In genomic region chr1:42955311-42956063, GRCh38 we compare ENCODE assay signal across 11 cellular contexts. TPM values are rescaled to one million over a fixed set of nuclear protein-coding genes. Genes with fewer than 3 reads are reported as not detected.
DNase-seq lines count a peak whose midpoint lies in the region; ATAC-seq and TF ChIP-seq lines count a peak whose summit lies in the region.
"Had no signal": no experiment of that assay in that cellular context is flagged by ENCODE, and none has a peak within 500 bp of the region (broad histone marks: within the 10 kb centered on the region; RNA-seq: fewer than 3 reads in every experiment).

No MANE protein-coding gene starts in this region.

- H3K27me3 Mint-ChIP-seq in stimulated activated memory B cell treated with anti-CD40 and anti-IgM and Interleukin-4, amounts not matched to agents 10 μg/mL and 1 μg/mL and 100 μg/mL, for 72 hours, result no peaks in the 10 kb centered on the region

- peak overlapping the region; percentile 96 for H3K4me3 Mint-ChIP-seq in stimulated activated memory B cell treated with anti-CD40 and anti-IgM and Interleukin-4, amounts not matched to agents 10 μg/mL and 1 μg/mL and 100 μg/mL, for 72 hours

- no peak for ATAC-seq in stimulated activated memory B cell treated with anti-CD40 and anti-IgM and Interleukin-4, amounts not matched to agents 10 μg/mL and 1 μg/mL and 100 μg/mL, for 72 hours
- no peak for ATAC-seq in GM21360 (IDR thresholded peaks at IDR 0.05; ENCODE audit: unreplicated experiment)
- ATAC-seq: activated CD4-positive, CD25-positive, alpha-beta regulatory T cell treated with anti-CD3 and anti-CD28 coated beads, Interleukin-2, amount 50 U/mL, for 24 hours had no signal

- H3K36me3 Mint-ChIP-seq in stimulated activated memory B cell treated with anti-CD40 and anti-IgM and Interleukin-4, amounts not matched to agents 10 μg/mL and 1 μg/mL and 100 μg/mL, for 72 hours, result peaks cover 44% of the 10 kb centered on the region

- peak overlapping the region; percentile 99 for H3K27ac Mint-ChIP-seq in stimulated activated memory B cell treated with anti-CD40 and anti-IgM and Interleukin-4, amounts not matched to agents 10 μg/mL and 1 μg/mL and 100 μg/mL, for 72 hours

- TF ChIP-seq POLR2A in erythroblast (IDR thresholded peaks at IDR 0.05; ENCODE audit: low read length), result peak; percentile 52

- no peaks in the 10 kb centered on the region for H3K9me3 Mint-ChIP-seq in stimulated activated memory B cell treated with anti-CD40 and anti-IgM and Interleukin-4, amounts not matched to agents 10 μg/mL and 1 μg/mL and 100 μg/mL, for 72 hours

- H3K4me1 Mint-ChIP-seq in stimulated activated memory B cell treated with anti-CD40 and anti-IgM and Interleukin-4, amounts not matched to agents 10 μg/mL and 1 μg/mL and 100 μg/mL, for 72 hours, result peaks cover 62% of the 10 kb centered on the region

- DNase-seq in activated CD4-positive, alpha-beta T cell treated with anti-CD3 and anti-CD28 coated beads for 48 hours, result peak; percentile 15
- DNase-seq in activated CD4-positive, alpha-beta T cell treated with anti-CD3 and anti-CD28 coated beads, Interleukin-2, amount 50 U/mL, for 48 hours, result no peak
- peak; percentile 40 for DNase-seq in SKM-1 (lab: John Stamatoyannopoulos, UW; ENCODE audit: unreplicated experiment)
- DNase-seq in erythroblast (lab: John Stamatoyannopoulos, UW), result no peak
- DNase-seq in NCI-H2227 treated with DMSO at 0.1 percent for 48 hours (lab: John Stamatoyannopoulos, UW), result no peak
- DNase-seq in ureter (ENCODE audit: low spot score), result no peak
- DNase-seq: NCI-H1105 treated with DMSO at 0.1 percent for 48 hours; stimulated activated CD4-positive, alpha-beta T cell treated with anti-CD3 and anti-CD28 coated beads, Interleukin-15, amount 100 ng/mL, for 24 hours had no signal

RNA-seq across cellular contexts. Expression of gene SLC2A1, which starts 3.2 kb away (rescaled TPM):
- total RNA-seq in ureter, result 246 TPM

Comparison
In these comparisons a context has a peak if more than half of its experiments do, and no peak if none do; other contexts are left out.
1. DNase-seq: peak in activated CD4-positive, alpha-beta T cell treated with anti-CD3 and anti-CD28 coated beads for 48 hours (single experiment) and SKM-1 (single experiment); none in activated CD4-positive, alpha-beta T cell treated with anti-CD3 and anti-CD28 coated beads, Interleukin-2, amount 50 U/mL, for 48 hours (0 of 2), erythroblast (0 of 2), NCI-H2227 treated with DMSO at 0.1 percent for 48 hours (single experiment) and ureter (single experiment).